In the genomic region with DNA sequence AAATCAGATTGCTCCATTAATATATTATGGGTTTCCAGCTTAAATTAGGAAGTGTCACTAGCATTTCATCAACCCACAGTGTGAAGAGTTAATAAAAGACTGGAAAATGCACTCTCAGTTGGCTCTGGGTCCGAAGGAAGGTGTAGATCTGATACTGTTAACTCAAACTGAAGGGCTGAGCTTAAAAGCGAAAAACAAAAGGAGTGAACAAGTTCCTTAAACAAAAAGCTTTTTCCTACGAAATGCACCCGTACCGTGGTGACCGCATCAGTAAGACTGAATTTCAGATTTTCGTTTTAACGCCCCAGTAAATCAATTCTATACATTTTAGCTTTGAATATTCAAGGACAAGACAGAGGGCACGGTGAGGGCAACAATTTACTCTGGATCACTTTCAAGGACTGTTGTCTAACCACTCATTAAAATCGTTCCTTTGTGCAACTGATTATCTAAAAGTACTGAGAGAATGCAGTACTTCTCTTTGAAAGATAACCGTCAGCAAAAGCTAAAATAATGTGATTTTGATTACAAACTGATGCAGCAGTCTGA, we compare ENCODE assay signal across 9 cellular contexts. TPM values are rescaled to one million over a fixed set of nuclear protein-coding genes. Genes with fewer than 3 reads are reported as not detected.
DNase-seq lines count a peak whose midpoint lies in the region; ATAC-seq and TF ChIP-seq lines count a peak whose summit lies in the region.
"Had no signal": no experiment of that assay in that cellular context is flagged by ENCODE, and none has a peak within 500 bp of the region (broad histone marks: within the 10 kb centered on the region; RNA-seq: fewer than 3 reads in every experiment).

No MANE protein-coding gene starts in this region.

- H3K4me1 ChIP-seq in Panc1 (ENCODE audit: control insufficient read depth, insufficient read depth, low read length), result peaks cover 35% of the 10 kb centered on the region
- peaks cover 18 to 27% (median 19%) of the 10 kb centered on the region in 3 donors for H3K4me1 ChIP-seq in skeletal muscle tissue (ENCODE audit: control insufficient read depth in 3 of 3, insufficient read depth in 3 of 3, low read length in 3 of 3)

- H3K9me3 ChIP-seq in Panc1 (ENCODE audit: control insufficient read depth, insufficient read depth, low read depth, low read length) (no peaks in the 10 kb centered on the region), skeletal muscle tissue (ENCODE audit: control insufficient read depth in 3 of 3, low read length in 3 of 3) (no peaks in the 10 kb centered on the region)

- BruUV-seq in Panc1 (replicated peaks; lab: Mats Ljungman, UMichigan), result TSS peak; percentile 61

- H3K9ac ChIP-seq in skeletal muscle tissue (ENCODE audit: low read depth in 1 of 3, low read length in 3 of 3), result peak overlapping the region; percentile 66 to 93 (median 88)

- H3K27me3 ChIP-seq in Panc1 (ENCODE audit: control insufficient read depth, insufficient read depth, low read length) (no peaks in the 10 kb centered on the region), skeletal muscle tissue (ENCODE audit: control insufficient read depth in 3 of 3, insufficient read depth in 3 of 3, low read length in 3 of 3) (no peaks in the 10 kb centered on the region)

- in situ Hi-C loops in Panc1 (cut with HindIII; ENCODE audit: low pct_unique_long_range_greater_than_20kb, low sequenced_read_pairs), result no loop called here

- ATAC-seq in Panc1, result no peak
- no peak for ATAC-seq in GM18517 (IDR thresholded peaks at IDR 0.05; ENCODE audit: unreplicated experiment)

- H3K27ac ChIP-seq in Panc1 (ENCODE audit: low read length) (peak overlapping the region; percentile 14; the same call in 1 of the 2 replicates), skeletal muscle tissue (ENCODE audit: low read depth, low read length) (peak overlapping the region; percentile 97)

- POLR2A ChIA-PET in Panc1 (lab: Charles Lee), result no interaction called here

- peak overlapping the region; percentile 83 to 85 for H3K4me3 ChIP-seq in Panc1 (ENCODE audit: low read depth in 2 of 2, low read length in 2 of 2)
- H3K4me3 ChIP-seq in fibroblast of villous mesenchyme (ENCODE audit: low read depth, low read length), result peak overlapping the region; percentile 83
- H3K4me3 ChIP-seq in skeletal muscle tissue (ENCODE audit: low read length in 3 of 3), result peak overlapping the region; percentile 70 to 90 (median 89)

- DNase-seq in DMS53 (lab: John Stamatoyannopoulos, UW) (peak; percentile 14), DMS53 treated with DMSO at 0.1 percent for 48 hours (lab: John Stamatoyannopoulos, UW; ENCODE audit: unreplicated experiment) (no peak), Panc1 (ENCODE audit: low read depth, low spot score) (no peak), fibroblast of villous mesenchyme (ENCODE audit: low read depth) (no peak), cerebellar nuclear complex (lab: John Stamatoyannopoulos, UW) (no peak), COLO829 (ENCODE audit: low spot score) (no peak)
- DNase-seq: 8988T had no signal

- no peaks in the 10 kb centered on the region; the same call in 1 of the 2 replicates for H3K36me3 ChIP-seq in Panc1 (ENCODE audit: control insufficient read depth, insufficient read depth, low read length)
- H3K36me3 ChIP-seq in skeletal muscle tissue (ENCODE audit: control insufficient read depth in 3 of 3, insufficient read depth in 3 of 3, low read length in 3 of 3), result no peaks in the 10 kb centered on the region

- TF ChIP-seq CTCF in Panc1 (IDR thresholded peaks at IDR 0.05) (no peak), fibroblast of villous mesenchyme (IDR thresholded peaks at IDR 0.05; ENCODE audit: insufficient read depth, low read depth, low read length) (no peak)

- CTCF ChIA-PET in Panc1 (lab: Charles Lee), result no interaction called here

- intact Hi-C loops in Panc1 (cut with micrococcal nuclease; ENCODE audit: unreplicated experiment), result no loop called here

RNA-seq across cellular contexts. Expression of a gene that starts 1.9 kb away (rescaled TPM):
- total RNA-seq in Panc1 (2021; ENCODE audit: unreplicated experiment) (19.6 TPM), fibroblast of villous mesenchyme (12.6 and 15.5 TPM in 2 replicates), skeletal muscle tissue (33.9 TPM)
- 7.0 TPM for polyA plus RNA-seq in Panc1 (2012; ENCODE audit: insufficient read length)
